ENCODE assay signal across 8 cellular contexts in the genomic region with DNA sequence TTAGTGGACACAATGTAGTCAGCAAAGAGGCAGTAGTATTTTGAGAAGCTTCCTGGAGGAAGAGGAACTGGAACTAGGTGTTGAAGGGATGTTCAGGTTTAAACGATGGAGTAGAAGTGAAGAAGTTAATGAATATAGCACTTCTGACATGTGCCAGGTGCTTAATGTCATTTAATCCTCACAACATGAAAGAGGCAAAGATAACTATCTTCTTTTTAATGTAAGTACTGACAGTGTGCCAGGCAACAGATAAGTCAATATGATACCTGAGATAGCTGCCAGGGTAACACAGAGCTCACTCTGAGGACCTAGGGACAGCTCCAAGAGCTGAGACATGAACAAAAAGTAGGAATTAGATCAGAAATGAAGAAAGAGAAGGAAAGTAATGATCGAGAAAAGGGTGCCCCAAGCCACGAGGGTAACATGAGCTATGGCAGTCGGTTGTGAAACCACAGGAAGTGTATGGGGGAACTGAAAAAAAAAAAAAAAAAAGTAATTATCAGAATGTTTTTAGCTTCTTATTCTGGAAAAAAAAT.
DNase-seq lines count a peak whose midpoint lies in the region; ATAC-seq and TF ChIP-seq lines count a peak whose summit lies in the region.

No MANE protein-coding gene starts in this region.

- peak overlapping the region in 10 of 11 experiments; percentile 27 to 70 (median 58); a peak in 15 of 22 replicates for H3K9ac ChIP-seq in BLaER1 treated with 17β-estradiol and CSF1 and Interleukin-3, amounts not matched to agents 10 nM and 100 nM

- peaks cover 31 to 49% (median 41%) of the 10 kb centered on the region in 10 experiments for H3K4me1 ChIP-seq in BLaER1 treated with 17β-estradiol and CSF1 and Interleukin-3, amounts not matched to agents 10 nM and 100 nM

- H3K4me3 ChIP-seq in BLaER1 treated with 17β-estradiol and CSF1 and Interleukin-3, amounts not matched to agents 10 nM and 100 nM: peak overlapping the region in 5 of 10 experiments; percentile 11 to 37 (median 27); a peak in 5 of 20 replicates

- no peak for TF ChIP-seq POLR2A in erythroblast (IDR thresholded peaks at IDR 0.05; ENCODE audit: low read length)

- no peaks in the 10 kb centered on the region for H4K20me1 ChIP-seq in BLaER1 treated with 17β-estradiol and CSF1 and Interleukin-3, amounts not matched to agents 10 nM and 100 nM

- H3K36me3 ChIP-seq in BLaER1 treated with 17β-estradiol and CSF1 and Interleukin-3, amounts not matched to agents 10 nM and 100 nM: no peaks in the 10 kb centered on the region

- no peaks in the 10 kb centered on the region for H3K27me3 ChIP-seq in BLaER1 treated with 17β-estradiol and CSF1 and Interleukin-3, amounts not matched to agents 10 nM and 100 nM

- DNase-seq in SKM-1 (lab: John Stamatoyannopoulos, UW; ENCODE audit: unreplicated experiment): peak; percentile 44
- DNase-seq in RKO (ENCODE audit: low spot score): no peak
- DNase-seq in midbrain (lab: John Stamatoyannopoulos, UW): no peak
- no peak for DNase-seq in erythroblast (lab: John Stamatoyannopoulos, UW)

- peak overlapping the region; percentile 70 to 93 (median 80) for H3K4me2 ChIP-seq in BLaER1 treated with 17β-estradiol and CSF1 and Interleukin-3, amounts not matched to agents 10 nM and 100 nM

- ATAC-seq in GM19328 (IDR thresholded peaks at IDR 0.05; ENCODE audit: unreplicated experiment): peak; percentile 51
- peak; percentile 47 for ATAC-seq in HG03469 (IDR thresholded peaks at IDR 0.05; ENCODE audit: unreplicated experiment)
- ATAC-seq in HG03045 (IDR thresholded peaks at IDR 0.05; ENCODE audit: unreplicated experiment): no peak

- H3K27ac ChIP-seq in BLaER1 treated with 17β-estradiol and CSF1 and Interleukin-3, amounts not matched to agents 10 nM and 100 nM: peak overlapping the region; percentile 29 to 85 (median 74); a peak in 21 of 22 replicates

- peaks cover 0 to 10% (median 0%) of the 10 kb centered on the region in 11 experiments; a peak in 6 of 22 replicates for H3K9me3 ChIP-seq in BLaER1 treated with 17β-estradiol and CSF1 and Interleukin-3, amounts not matched to agents 10 nM and 100 nM (replicated peaks in 1 of 11)
